Comparison of ENCODE assay signal across 13 cellular contexts in the genomic region with DNA sequence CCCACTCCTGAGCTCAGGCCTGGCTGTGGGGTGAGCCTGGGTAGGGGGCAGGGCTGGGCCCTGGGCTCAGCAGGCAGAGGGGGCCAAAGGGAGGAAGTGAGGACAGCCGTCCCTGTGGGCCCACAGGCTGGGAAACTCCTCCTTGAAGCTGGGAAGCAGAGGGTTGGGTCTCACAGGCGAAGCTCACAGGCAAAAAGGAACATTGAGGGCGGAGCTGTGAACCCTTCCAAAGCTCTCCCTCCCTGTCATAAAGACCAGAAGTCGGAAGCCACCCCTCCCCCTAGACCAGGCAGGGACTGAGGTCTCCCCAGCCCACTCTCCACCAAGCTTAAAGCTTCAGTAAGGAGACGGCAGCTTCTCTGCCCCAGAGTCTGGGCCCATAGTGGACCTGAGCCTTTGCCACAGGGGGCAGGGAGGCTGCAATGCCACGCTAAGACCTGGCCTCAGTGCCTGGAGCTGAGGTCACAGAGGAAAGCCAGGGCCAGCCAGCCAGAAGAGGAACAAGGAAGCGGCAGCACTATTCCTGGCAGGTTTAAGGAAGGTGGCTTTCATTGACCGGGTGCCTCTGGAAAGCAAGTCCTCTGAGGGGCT. TPM values are rescaled to one million over a fixed set of nuclear protein-coding genes. Genes with fewer than 3 reads are reported as not detected.
DNase-seq lines count a peak whose midpoint lies in the region; ATAC-seq and TF ChIP-seq lines count a peak whose summit lies in the region.
"Had no signal": no experiment of that assay in that cellular context is flagged by ENCODE, and none has a peak within 500 bp of the region (broad histone marks: within the 10 kb centered on the region; RNA-seq: fewer than 3 reads in every experiment).

No MANE protein-coding gene starts in this region.

- peaks cover 4 to 17% of the 10 kb centered on the region in 2 donors for H3K36me3 Mint-ChIP-seq in CD14-positive monocyte
- peaks cover 3% of the 10 kb centered on the region for H3K36me3 Mint-ChIP-seq in endothelial cell (ENCODE audit: low read depth, unreplicated experiment)
- no peaks in the 10 kb centered on the region for H3K36me3 Mint-ChIP-seq in neural crest cell (ENCODE audit: low read depth)
- H3K36me3 Mint-ChIP-seq in activated CD4-positive, alpha-beta T cell treated with anti-CD3 and anti-CD28 coated beads, Interleukin-2, amount 10 ng/mL, durations not matched to agents 24 days and 14 days (ENCODE audit: low read depth): no peaks in the 10 kb centered on the region
- H3K36me3 Mint-ChIP-seq: CD4-positive, CD25-positive, alpha-beta regulatory T cell; memory B cell had no signal

- H3K27ac Mint-ChIP-seq in CD14-positive monocyte (no peak overlapping the region), endothelial cell (ENCODE audit: unreplicated experiment) (no peak overlapping the region), neural crest cell (ENCODE audit: unreplicated experiment) (no peak overlapping the region)
- H3K27ac Mint-ChIP-seq in activated CD4-positive, alpha-beta T cell treated with anti-CD3 and anti-CD28 coated beads, Interleukin-2, amount 10 ng/mL, durations not matched to agents 24 days and 14 days: no peak overlapping the region
- H3K27ac Mint-ChIP-seq: CD4-positive, CD25-positive, alpha-beta regulatory T cell; memory B cell; stimulated activated naive CD8-positive, alpha-beta T cell treated with anti-CD3 and anti-CD28 coated beads, Interleukin-15, Interleukin-2, amounts not matched to agents 100 ng/mL and 50 ng/mL, for 24 hours; T-helper 1 cell treated with Interleukin-12 subunit alpha and Interleukin-12 subunit beta and Interleukin-4 antibody, amounts not matched to agents 30 μg/mL and 1 μg/mL, for 36 hours had no signal

- peaks cover 35% of the 10 kb centered on the region for H3K4me1 Mint-ChIP-seq in CD14-positive monocyte
- H3K4me1 Mint-ChIP-seq in endothelial cell (ENCODE audit: unreplicated experiment): peaks cover 20% of the 10 kb centered on the region
- peaks cover 26% of the 10 kb centered on the region for H3K4me1 Mint-ChIP-seq in neural crest cell
- peaks cover 4% of the 10 kb centered on the region for H3K4me1 Mint-ChIP-seq in activated CD4-positive, alpha-beta T cell treated with anti-CD3 and anti-CD28 coated beads, Interleukin-2, amount 10 ng/mL, durations not matched to agents 24 days and 14 days

- TF ChIP-seq CTCF in CD14-positive monocyte (IDR thresholded peaks at IDR 0.05): no peak
- no peak for TF ChIP-seq CTCF in endothelial cell (IDR thresholded peaks at IDR 0.05; ENCODE audit: unreplicated experiment)
- TF ChIP-seq CTCF in neural crest cell (conservative IDR thresholded peaks at IDR 0.05): no peak
- TF ChIP-seq CTCF in GM10266 (IDR thresholded peaks at IDR 0.05; ENCODE audit: control insufficient read depth, insufficient read depth, low read depth, missing control alignments): no peak

- peak overlapping the region in 1 of 2 donors; percentile 67 for H3K4me3 Mint-ChIP-seq in CD14-positive monocyte
- H3K4me3 Mint-ChIP-seq in endothelial cell (ENCODE audit: unreplicated experiment): no peak overlapping the region
- peak overlapping the region; percentile 75 for H3K4me3 Mint-ChIP-seq in neural crest cell
- no peak overlapping the region for H3K4me3 Mint-ChIP-seq in activated CD4-positive, alpha-beta T cell treated with anti-CD3 and anti-CD28 coated beads, Interleukin-2, amount 10 ng/mL, durations not matched to agents 24 days and 14 days
- H3K4me3 Mint-ChIP-seq: CD4-positive, CD25-positive, alpha-beta regulatory T cell; memory B cell; stimulated activated naive CD8-positive, alpha-beta T cell treated with anti-CD3 and anti-CD28 coated beads, Interleukin-15, Interleukin-2, amounts not matched to agents 100 ng/mL and 50 ng/mL, for 24 hours; T-helper 1 cell treated with Interleukin-12 subunit alpha and Interleukin-12 subunit beta and Interleukin-4 antibody, amounts not matched to agents 30 μg/mL and 1 μg/mL, for 36 hours had no signal

- ATAC-seq in HG03159 (IDR thresholded peaks at IDR 0.05; ENCODE audit: unreplicated experiment): no peak

- H3K27me3 Mint-ChIP-seq in CD14-positive monocyte (ENCODE audit: low read depth in 3 of 3) (peaks cover 50 to 72% (median 57%) of the 10 kb centered on the region in 3 donors), endothelial cell (ENCODE audit: unreplicated experiment) (peaks cover 15% of the 10 kb centered on the region), neural crest cell (ENCODE audit: low read depth) (peaks cover 29% of the 10 kb centered on the region)
- peaks cover 53% of the 10 kb centered on the region for H3K27me3 Mint-ChIP-seq in activated CD4-positive, alpha-beta T cell treated with anti-CD3 and anti-CD28 coated beads, Interleukin-2, amount 10 ng/mL, durations not matched to agents 24 days and 14 days

- H3K9me3 Mint-ChIP-seq in CD14-positive monocyte: peaks cover 0 to 14% (median 5%) of the 10 kb centered on the region in 7 donors
- H3K9me3 Mint-ChIP-seq in endothelial cell (ENCODE audit: unreplicated experiment): no peaks in the 10 kb centered on the region
- H3K9me3 Mint-ChIP-seq in neural crest cell: no peaks in the 10 kb centered on the region
- H3K9me3 Mint-ChIP-seq in activated CD4-positive, alpha-beta T cell treated with anti-CD3 and anti-CD28 coated beads, Interleukin-2, amount 10 ng/mL, durations not matched to agents 24 days and 14 days: no peaks in the 10 kb centered on the region
- H3K9me3 Mint-ChIP-seq: CD4-positive, CD25-positive, alpha-beta regulatory T cell; memory B cell; stimulated activated naive CD8-positive, alpha-beta T cell treated with anti-CD3 and anti-CD28 coated beads, Interleukin-15, Interleukin-2, amounts not matched to agents 100 ng/mL and 50 ng/mL, for 24 hours; T-helper 1 cell treated with Interleukin-12 subunit alpha and Interleukin-12 subunit beta and Interleukin-4 antibody, amounts not matched to agents 30 μg/mL and 1 μg/mL, for 36 hours had no signal

- intact Hi-C loops in CD14-positive monocyte (cut with micrococcal nuclease): no loop called here
- intact Hi-C loops in activated CD4-positive, alpha-beta T cell treated with anti-CD3 and anti-CD28 coated beads, Interleukin-2, amount 10 ng/mL, durations not matched to agents 24 days and 14 days (cut with micrococcal nuclease): no loop called here

- peak; percentile 44 for DNase-seq in CD14-positive monocyte (ENCODE audit: low spot score)
- peak; percentile 24 for DNase-seq in MV-4-11 (lab: John Stamatoyannopoulos, UW)
- peak; percentile 30 for DNase-seq in endothelial cell (ENCODE audit: low spot score)
- no peak for DNase-seq in neural crest cell (ENCODE audit: low read depth, low spot score)
- no peak for DNase-seq in activated CD4-positive, alpha-beta T cell treated with anti-CD3 and anti-CD28 coated beads, Interleukin-2, amount 10 ng/mL, durations not matched to agents 24 days and 14 days
- no peak for DNase-seq in GM10266 (ENCODE audit: extremely low spot score)
- no peak for DNase-seq in cortex of kidney (lab: John Stamatoyannopoulos, UW)
- DNase-seq: activated CD8-positive, alpha-beta memory T cell treated with anti-CD3 and anti-CD28 coated beads, Interleukin-2, amount 50 U/mL, for 48 hours; CD4-positive, CD25-positive, alpha-beta regulatory T cell had no signal

RNA-seq across cellular contexts. Expression of gene KCP, which starts 1.0 kb away (rescaled TPM):
- under 1 TPM in 1 of 2 donors, not detected in 1; 0.11 TPM for polyA plus RNA-seq in CD14-positive monocyte
- 4.3 TPM for total RNA-seq in endothelial cell (ENCODE audit: unreplicated experiment)
- total RNA-seq in neural crest cell: 2.7 and 2.9 TPM in 2 replicates
- total RNA-seq in activated CD4-positive, alpha-beta T cell treated with anti-CD3 and anti-CD28 coated beads, Interleukin-2, amount 10 ng/mL, durations not matched to agents 24 days and 14 days: 0.09 and 0.17 TPM in 2 replicates

RNA-seq across cellular contexts. Expression of gene IRF5, which starts 26.2 kb away (rescaled TPM):
- polyA plus RNA-seq in CD14-positive monocyte: 100 to 1,000 TPM; 130 to 170 TPM
- total RNA-seq in endothelial cell (ENCODE audit: unreplicated experiment) (3.9 TPM), neural crest cell (not detected in 2 replicates)
- total RNA-seq in activated CD4-positive, alpha-beta T cell treated with anti-CD3 and anti-CD28 coated beads, Interleukin-2, amount 10 ng/mL, durations not matched to agents 24 days and 14 days: 16.2 and 18.6 TPM in 2 replicates

RNA-seq across cellular contexts. Expression of gene ATP6V1F, which starts 48.9 kb away (rescaled TPM):
- polyA plus RNA-seq in CD14-positive monocyte: 100 to 1,000 TPM; 511 to 593 TPM
- total RNA-seq in endothelial cell (ENCODE audit: unreplicated experiment) (132 TPM), neural crest cell (144 and 149 TPM in 2 replicates)
- 127 and 132 TPM in 2 replicates for total RNA-seq in activated CD4-positive, alpha-beta T cell treated with anti-CD3 and anti-CD28 coated beads, Interleukin-2, amount 10 ng/mL, durations not matched to agents 24 days and 14 days

Comparison
In these comparisons a context has a peak if more than half of its experiments do, and no peak if none do; other contexts are left out.
1. DNase-seq: peak in CD14-positive monocyte (single experiment), MV-4-11 (single experiment) and endothelial cell (single experiment); none in neural crest cell (single experiment), activated CD4-positive, alpha-beta T cell treated with anti-CD3 and anti-CD28 coated beads, Interleukin-2, amount 10 ng/mL, durations not matched to agents 24 days and 14 days (single experiment), GM10266 (single experiment) and cortex of kidney (single experiment).